Comparison of ENCODE assay signal across 8 cellular contexts in genomic region chr3:42613462-42613861, GRCh38. TPM values are rescaled to one million over a fixed set of nuclear protein-coding genes. Genes with fewer than 3 reads are reported as not detected.
A peak's percentile ranks its signal among the peaks of the same experiment; 100 is the strongest.
DNase-seq lines count a peak whose midpoint lies in the region; TF ChIP-seq lines count a peak whose summit lies in the region.

No MANE protein-coding gene starts in this region.

- no peak overlapping the region for H3K27ac ChIP-seq in CD8-positive, alpha-beta memory T cell (ENCODE audit: low read depth, low read length)
- peak overlapping the region in 1 of 2 donors; percentile 78 for H3K27ac ChIP-seq in uterus

- DNase-seq in CD8-positive, alpha-beta memory T cell: no peak
- DNase-seq in Jurkat, Clone E6-1 (ENCODE audit: low read depth, low spot score): peak; percentile 20
- DNase-seq in cardiac fibroblast (ENCODE audit: low read depth in 2 of 2): peak in 1 of 2 donors; percentile 32
- no peak for DNase-seq in stimulated activated CD4-positive, alpha-beta T cell treated with anti-CD3 and anti-CD28 coated beads, Interleukin-2, amount 100 ng/mL, for 24 hours
- no peak for DNase-seq in uterus
- no peak for DNase-seq in activated CD4-positive, alpha-beta T cell treated with anti-CD3 and anti-CD28 coated beads, Interleukin-2, amount 10 ng/mL, durations not matched to agents 24 days and 14 days
- no peak for DNase-seq in NCI-H774 (lab: John Stamatoyannopoulos, UW)

- H3K4me3 Mint-ChIP-seq in CD8-positive, alpha-beta memory T cell: peak overlapping the region in 2 of 7 donors; percentile 1 to 4
- no peak overlapping the region for H3K4me3 Mint-ChIP-seq in nephron
- no peak overlapping the region for H3K4me3 Mint-ChIP-seq in activated CD4-positive, alpha-beta T cell treated with anti-CD3 and anti-CD28 coated beads, Interleukin-2, amount 10 ng/mL, durations not matched to agents 24 days and 14 days

- no peaks in the 10 kb centered on the region for H3K27me3 ChIP-seq in CD8-positive, alpha-beta memory T cell (ENCODE audit: insufficient read depth, low read length, poor library complexity, severe bottlenecking)
- H3K27me3 ChIP-seq in uterus: no peaks in the 10 kb centered on the region

- CTCF ChIA-PET in CD8-positive, alpha-beta memory T cell (lab: Charles Lee): interaction anchor here (1.1 to 2.1 kb wide), 4 partner anchors 11 to 31 kb away, joined by 3 to 9 read pairs (median 4); partner anchors contain the start of gene SEC22C

- H3K36me3 Mint-ChIP-seq in CD8-positive, alpha-beta memory T cell: peaks cover 0 to 51% (median 11%) of the 10 kb centered on the region in 3 donors
- H3K36me3 Mint-ChIP-seq in nephron (ENCODE audit: low read depth): peaks cover 42% of the 10 kb centered on the region
- peaks cover 28% of the 10 kb centered on the region for H3K36me3 Mint-ChIP-seq in activated CD4-positive, alpha-beta T cell treated with anti-CD3 and anti-CD28 coated beads, Interleukin-2, amount 10 ng/mL, durations not matched to agents 24 days and 14 days (ENCODE audit: low read depth)

- H3K9me3 ChIP-seq in CD8-positive, alpha-beta memory T cell (ENCODE audit: low read length): no peaks in the 10 kb centered on the region
- H3K9me3 ChIP-seq in uterus: no peaks in the 10 kb centered on the region

- H3K4me1 ChIP-seq in CD8-positive, alpha-beta memory T cell (ENCODE audit: insufficient read depth, low read length): peaks cover 47% of the 10 kb centered on the region
- H3K4me1 ChIP-seq in uterus: no peaks in the 10 kb centered on the region

- intact Hi-C loops in uterus (cut with DNase I; ENCODE audit: low total_unique reads): no loop called here
- intact Hi-C loops in activated CD4-positive, alpha-beta T cell treated with anti-CD3 and anti-CD28 coated beads, Interleukin-2, amount 10 ng/mL, durations not matched to agents 24 days and 14 days (cut with micrococcal nuclease): no loop called here

- POLR2A ChIA-PET in CD8-positive, alpha-beta memory T cell (lab: Charles Lee): interaction anchor here (1.1 kb wide), 1 partner anchor 12 kb away, joined by 4 read pairs; no protein-coding TSS in a partner anchor

- no peak for TF ChIP-seq POLR2A in uterus (IDR thresholded peaks at IDR 0.05)

- no peaks in the 10 kb centered on the region for H3K27me3 Mint-ChIP-seq in CD8-positive, alpha-beta memory T cell
- H3K27me3 Mint-ChIP-seq in nephron (ENCODE audit: low read depth): no peaks in the 10 kb centered on the region
- H3K27me3 Mint-ChIP-seq in activated CD4-positive, alpha-beta T cell treated with anti-CD3 and anti-CD28 coated beads, Interleukin-2, amount 10 ng/mL, durations not matched to agents 24 days and 14 days: no peaks in the 10 kb centered on the region

- H3K9me3 Mint-ChIP-seq in CD8-positive, alpha-beta memory T cell: no peaks in the 10 kb centered on the region
- no peaks in the 10 kb centered on the region for H3K9me3 Mint-ChIP-seq in nephron
- no peaks in the 10 kb centered on the region for H3K9me3 Mint-ChIP-seq in activated CD4-positive, alpha-beta T cell treated with anti-CD3 and anti-CD28 coated beads, Interleukin-2, amount 10 ng/mL, durations not matched to agents 24 days and 14 days

- peak overlapping the region in 7 of 8 donors; percentile 1 to 61 (median 16) for H3K27ac Mint-ChIP-seq in CD8-positive, alpha-beta memory T cell
- no peak overlapping the region for H3K27ac Mint-ChIP-seq in nephron
- no peak overlapping the region for H3K27ac Mint-ChIP-seq in activated CD4-positive, alpha-beta T cell treated with anti-CD3 and anti-CD28 coated beads, Interleukin-2, amount 10 ng/mL, durations not matched to agents 24 days and 14 days

- H3K36me3 ChIP-seq in CD8-positive, alpha-beta memory T cell (ENCODE audit: insufficient read depth, low read length): peaks cover 4% of the 10 kb centered on the region
- no peaks in the 10 kb centered on the region for H3K36me3 ChIP-seq in uterus

- no peak overlapping the region for H3K4me3 ChIP-seq in CD8-positive, alpha-beta memory T cell (ENCODE audit: low read length)
- no peak overlapping the region for H3K4me3 ChIP-seq in Jurkat, Clone E6-1 (ENCODE audit: low read length)
- no peak overlapping the region for H3K4me3 ChIP-seq in cardiac fibroblast (replicated peaks in 1 of 2; ENCODE audit: low read depth in 2 of 2, low read length in 2 of 2)
- no peak overlapping the region for H3K4me3 ChIP-seq in uterus

- H3K4me1 Mint-ChIP-seq in CD8-positive, alpha-beta memory T cell: peaks cover 62 to 79% (median 79%) of the 10 kb centered on the region in 3 donors
- H3K4me1 Mint-ChIP-seq in nephron: peaks cover 40% of the 10 kb centered on the region
- H3K4me1 Mint-ChIP-seq in activated CD4-positive, alpha-beta T cell treated with anti-CD3 and anti-CD28 coated beads, Interleukin-2, amount 10 ng/mL, durations not matched to agents 24 days and 14 days: peaks cover 35% of the 10 kb centered on the region

- peak; percentile 40 for TF ChIP-seq CTCF in cardiac fibroblast (IDR thresholded peaks at IDR 0.05; ENCODE audit: low read depth, low read length)
- peak; percentile 21 to 40 (median 37) for TF ChIP-seq CTCF in nephron (IDR thresholded peaks at IDR 0.05; ENCODE audit: unreplicated experiment in 3 of 3)
- peak in 2 of 4 experiments; percentile 11 to 16 for TF ChIP-seq CTCF in uterus (IDR thresholded peaks at IDR 0.05)

RNA-seq across cellular contexts. Expression of gene NKTR, which starts 13.0 kb away (rescaled TPM):
- total RNA-seq in CD8-positive, alpha-beta memory T cell: 10 to 100 TPM; 54.1 to 58.2 TPM
- 15.8 TPM for polyA plus RNA-seq in CD8-positive, alpha-beta memory T cell
- polyA plus RNA-seq in Jurkat, Clone E6-1 (2012; ENCODE audit: insufficient read depth, insufficient read length): 54.4 TPM
- 100 to 1,000 TPM; 119 to 361 (median 164) TPM for total RNA-seq in uterus
- total RNA-seq in activated CD4-positive, alpha-beta T cell treated with anti-CD3 and anti-CD28 coated beads, Interleukin-2, amount 10 ng/mL, durations not matched to agents 24 days and 14 days: 79.5 and 80.9 TPM in 2 replicates

RNA-seq across cellular contexts. Expression of gene SS18L2, which starts 22.8 kb away (rescaled TPM):
- total RNA-seq in CD8-positive, alpha-beta memory T cell: 10 to 100 TPM; 80.4 to 80.7 TPM
- polyA plus RNA-seq in CD8-positive, alpha-beta memory T cell: 159 TPM
- 58.8 TPM for polyA plus RNA-seq in Jurkat, Clone E6-1 (2012; ENCODE audit: insufficient read depth, insufficient read length)
- 10 to 100 TPM in 3 of 4 donors, 1 to 10 TPM in 1; 7.4 to 20.0 (median 15.7) TPM for total RNA-seq in uterus
- total RNA-seq in activated CD4-positive, alpha-beta T cell treated with anti-CD3 and anti-CD28 coated beads, Interleukin-2, amount 10 ng/mL, durations not matched to agents 24 days and 14 days: 66.6 and 66.8 TPM in 2 replicates

RNA-seq across cellular contexts. Expression of gene SEC22C, which starts 31.7 kb away (rescaled TPM):
- total RNA-seq in CD8-positive, alpha-beta memory T cell: 10 to 100 TPM; 52.6 to 53.6 TPM
- 45.5 TPM for polyA plus RNA-seq in CD8-positive, alpha-beta memory T cell
- polyA plus RNA-seq in Jurkat, Clone E6-1 (2012; ENCODE audit: insufficient read depth, insufficient read length): 34.4 TPM
- 10 to 100 TPM; 49.7 to 82.6 (median 66.0) TPM for total RNA-seq in uterus
- 36.3 and 39.6 TPM in 2 replicates for total RNA-seq in activated CD4-positive, alpha-beta T cell treated with anti-CD3 and anti-CD28 coated beads, Interleukin-2, amount 10 ng/mL, durations not matched to agents 24 days and 14 days

RNA-seq across cellular contexts. Expression of gene ZBTB47, which starts 40.0 kb away (rescaled TPM):
- under 1 TPM; 0.48 to 0.60 TPM for total RNA-seq in CD8-positive, alpha-beta memory T cell
- not detected for polyA plus RNA-seq in CD8-positive, alpha-beta memory T cell
- polyA plus RNA-seq in Jurkat, Clone E6-1 (2012; ENCODE audit: insufficient read depth, insufficient read length): 2.2 TPM
- 10 to 100 TPM; 29.1 to 44.7 (median 32.1) TPM for total RNA-seq in uterus
- total RNA-seq in activated CD4-positive, alpha-beta T cell treated with anti-CD3 and anti-CD28 coated beads, Interleukin-2, amount 10 ng/mL, durations not matched to agents 24 days and 14 days: 1.0 and 1.1 TPM in 2 replicates

Comparison
In these comparisons a context has a peak if more than half of its experiments do, and no peak if none do; other contexts are left out.
1. H3K27ac Mint-ChIP-seq: peak in CD8-positive, alpha-beta memory T cell (7 of 8); none in nephron (0 of 3) and activated CD4-positive, alpha-beta T cell treated with anti-CD3 and anti-CD28 coated beads, Interleukin-2, amount 10 ng/mL, durations not matched to agents 24 days and 14 days (single experiment).